ENCODE assay signal across 26 cellular contexts in genomic region chr3:113218011-113218678, GRCh38. TPM values are rescaled to one million over a fixed set of nuclear protein-coding genes. Genes with fewer than 3 reads are reported as not detected.
DNase-seq lines count a peak whose midpoint lies in the region; ATAC-seq, FAIRE-seq and TF ChIP-seq lines count a peak whose summit lies in the region.
"Had no signal": no experiment of that assay in that cellular context is flagged by ENCODE, and none has a peak within 500 bp of the region (broad histone marks: within the 10 kb centered on the region; RNA-seq: fewer than 3 reads in every experiment).

No MANE protein-coding gene starts in this region.

- no peak overlapping the region for H2AFZ ChIP-seq in HepG2 (ENCODE audit: low read length)
- H2AFZ ChIP-seq: PC-9 had no signal

- H3K36me3 ChIP-seq in HepG2 (replicated peaks in 1 of 2; ENCODE audit: control insufficient read depth in 1 of 2, insufficient read depth in 2 of 2, low read length in 2 of 2) (no peaks in the 10 kb centered on the region), right lobe of liver (no peaks in the 10 kb centered on the region), sigmoid colon (peaks cover 3 to 64% (median 21%) of the 10 kb centered on the region in 4 donors)
- H3K36me3 ChIP-seq: MG63 had no signal

- FAIRE-seq in HepG2 (lab: Jason Lieb, UNC): peak; percentile 18
- FAIRE-seq: G401.6, GM12892, HTR-8/SVneo had no signal

- BruUV-seq in HepG2 (replicated peaks; lab: Mats Ljungman, UMichigan): no TSS peak

- POLR2A ChIA-PET in HepG2 (lab: Yijun Ruan, JAX) (no interaction called here), HEK293T (lab: Yijun Ruan, JAX) (interaction anchor here (1.0 kb wide), 1 partner anchor 199 kb away, joined by 3 read pairs; a partner anchor contains a TSS)

- H3K27ac ChIP-seq in HepG2 (ENCODE audit: extremely low read length, insufficient read depth, low read length) (no peak overlapping the region), right lobe of liver (no peak overlapping the region), sigmoid colon (peak overlapping the region; percentile 9 to 97 (median 24))
- H3K27ac ChIP-seq: PC-9 had no signal

- H3K79me2 ChIP-seq in HepG2 (ENCODE audit: insufficient read depth, low read length): no peaks in the 10 kb centered on the region

- CTCF ChIA-PET in HepG2 (lab: Yijun Ruan, JAX; ENCODE audit: low intra/inter-chr PET ratio, low total read pairs) (no interaction called here), HEK293T (lab: Yijun Ruan, JAX) (no interaction called here)

- TF ChIP-seq EP300 in HepG2 (IDR thresholded peaks at IDR 0.05; ENCODE audit: low read depth in 2 of 2, low read length in 2 of 2) (no peak), HepG2 (CRISPR knock-in tag; IDR thresholded peaks at IDR 0.05; ENCODE audit: borderline replicate concordance) (no peak), sigmoid colon (IDR thresholded peaks at IDR 0.05) (no peak)

- WGBS in HepG2 (ENCODE audit: low lambda C conversion rate): 26% methylated on average over 7 of the region's 10 CpGs
- WGBS in right lobe of liver (ENCODE audit: insufficient coverage, low coverage, low lambda C conversion rate, missing lambda C conversion rate): 57% methylated on average over 9 of the region's 10 CpGs
- 77 to 85% methylated on average over 10 of the region's 10 CpGs for WGBS in sigmoid colon, 2 donors

- H3K9ac ChIP-seq in HepG2 (ENCODE audit: insufficient read depth, low read depth, low read length): no peak overlapping the region
- H3K9ac ChIP-seq: SK-N-SH had no signal

- H3K4me3 ChIP-seq in HepG2 (replicated peaks in 1 of 3; ENCODE audit: insufficient read depth in 1 of 3, low read depth in 2 of 3, low read length in 3 of 3): no peak overlapping the region
- H3K4me3 ChIP-seq in right lobe of liver: no peak overlapping the region
- H3K4me3 ChIP-seq in sigmoid colon: no peak overlapping the region
- H3K4me3 ChIP-seq: MG63, PC-9 had no signal

- TF ChIP-seq POLR2A in HepG2 (IDR thresholded peaks at IDR 0.05; ENCODE audit: insufficient read depth in 1 of 2, low read depth in 2 of 2, low read length in 2 of 2): no peak
- TF ChIP-seq POLR2A in right lobe of liver (IDR thresholded peaks at IDR 0.05): no peak
- TF ChIP-seq POLR2A in sigmoid colon (IDR thresholded peaks at IDR 0.05): no peak

- in situ Hi-C loops in HepG2 (cut with HindIII; ENCODE audit: extremely low pct_ligation_motif_present, low pct_unique_long_range_greater_than_20kb): no loop called here

- TF ChIP-seq CTCF in HepG2 (CRISPR knock-in tag; IDR thresholded peaks at IDR 0.05) (no peak), right lobe of liver (IDR thresholded peaks at IDR 0.05) (no peak), sigmoid colon (IDR thresholded peaks at IDR 0.05) (no peak)

- intact Hi-C loops in HepG2 (cut with micrococcal nuclease; ENCODE audit: unreplicated experiment): no loop called here
- intact Hi-C loops in right lobe of liver (cut with DNase I): no loop called here
- intact Hi-C loops in sigmoid colon (cut with DNase I): no loop called here

- H3K27me3 ChIP-seq in HepG2 (ENCODE audit: control insufficient read depth in 1 of 2, insufficient read depth in 2 of 2, low read length in 2 of 2): peaks cover 2 to 55% of the 10 kb centered on the region in 2 experiments; a peak in 3 of 5 replicates
- no peaks in the 10 kb centered on the region for H3K27me3 ChIP-seq in right lobe of liver
- H3K27me3 ChIP-seq in sigmoid colon: no peaks in the 10 kb centered on the region
- H3K27me3 ChIP-seq: MG63 had no signal

- DNase-seq in HepG2 (ENCODE audit: low spot score) (peak; percentile 23), right lobe of liver (no peak), foreskin melanocyte (peak; percentile 66), sigmoid colon (no peak), NCI-H526 (lab: John Stamatoyannopoulos, UW) (no peak), DMS 273 (lab: John Stamatoyannopoulos, UW; ENCODE audit: unreplicated experiment) (no peak), NCI-H748 treated with DMSO at 0.1 percent for 48 hours (lab: John Stamatoyannopoulos, UW) (no peak), HEK293T (ENCODE audit: extremely low spot score) (no peak)
- DNase-seq: 8988T; AML-193; C1 segment of cervical spinal cord; CD8-positive, alpha-beta T cell; IMR-90; MG63; NCI-H1048; NCI-H1417 treated with DMSO at 0.1 percent for 48 hours; NCI-H187; NCI-H446 treated with DMSO at 0.1 percent for 48 hours; NCI-H69; PC-9; RPMI8226; SHP77; SK-N-SH had no signal

- ATAC-seq in HepG2 (peak; percentile 91), right lobe of liver (no peak)
- ATAC-seq: CD8-positive, alpha-beta T cell had no signal

- H3K4me2 ChIP-seq in HepG2 (ENCODE audit: low read depth, low read length): peak overlapping the region; percentile 53
- H3K4me2 ChIP-seq: PC-9, SK-N-SH had no signal

- TF ChIP-seq RAD21 in HepG2 (CRISPR knock-in tag; IDR thresholded peaks at IDR 0.05): no peak

- no peaks in the 10 kb centered on the region for H4K20me1 ChIP-seq in HepG2 (ENCODE audit: insufficient read depth, low read length)

- no peaks in the 10 kb centered on the region for H3K9me3 ChIP-seq in HepG2 (ENCODE audit: low read length)
- no peaks in the 10 kb centered on the region for H3K9me3 ChIP-seq in right lobe of liver
- H3K9me3 ChIP-seq in sigmoid colon: no peaks in the 10 kb centered on the region
- H3K9me3 ChIP-seq: MG63, SK-N-SH had no signal

- H3K4me1 ChIP-seq in HepG2 (ENCODE audit: insufficient read depth, low read length) (peaks cover 14% of the 10 kb centered on the region), right lobe of liver (no peaks in the 10 kb centered on the region), sigmoid colon (peaks cover 0 to 88% (median 79%) of the 10 kb centered on the region in 4 donors)

TF ChIP-seq in HepG2, 621 proteins besides CTCF, POLR2A, EP300 and RAD21 (continues in another document):
- TF ChIP-seq ZMYM4 (CRISPR knock-in tag; IDR thresholded peaks at IDR 0.05): 0 out of 2 replicates have a peak, but pooled peaks have one; percentile 31
- no peak for TF ChIP-seq MYNN (CRISPR knock-in tag; IDR thresholded peaks at IDR 0.05; ENCODE audit: low read depth)

TF ChIP-seq in HEK293T, 16 proteins besides CTCF, POLR2A, EP300 and RAD21:
- TF ChIP-seq CTBP1 (IDR thresholded peaks at IDR 0.05; ENCODE audit: borderline replicate concordance): no peak
- TF ChIP-seq PKNOX1 (IDR thresholded peaks at IDR 0.05): no peak
- TF ChIP-seq TARDBP (IDR thresholded peaks at IDR 0.05): no peak
- TF ChIP-seq ARNT (IDR thresholded peaks at IDR 0.05): no peak
- TF ChIP-seq FOXK2 (IDR thresholded peaks at IDR 0.05): no peak
- no peak for TF ChIP-seq LEF1 (IDR thresholded peaks at IDR 0.05; ENCODE audit: borderline replicate concordance)
- TF ChIP-seq ZNF384 (IDR thresholded peaks at IDR 0.05): no peak
- TF ChIP-seq FOXM1 (IDR thresholded peaks at IDR 0.05; ENCODE audit: borderline replicate concordance): no peak
- TF ChIP-seq SUZ12 (IDR thresholded peaks at IDR 0.05): no peak
- no peak for TF ChIP-seq BHLHE40 (IDR thresholded peaks at IDR 0.05; ENCODE audit: borderline replicate concordance)
- TF ChIP-seq HDGF (IDR thresholded peaks at IDR 0.05; ENCODE audit: borderline replicate concordance): no peak
- TF ChIP-seq L3MBTL2 (conservative IDR thresholded peaks at IDR 0.05): no peak
- TF ChIP-seq FOXA1 (IDR thresholded peaks at IDR 0.05): no peak
- no peak for TF ChIP-seq SP1 (IDR thresholded peaks at IDR 0.05)
- TF ChIP-seq ELF4 (IDR thresholded peaks at IDR 0.05): no peak

RNA-seq across cellular contexts. Expression of gene BOC, which starts 6.8 kb away (rescaled TPM):
- total RNA-seq in HepG2 (2016; rRNA removed; fragmentation: Illumina TruSeq; extraction: Trizol) (not detected in 2 replicates), right lobe of liver (under 1 TPM; 0.22 to 0.86 (median 0.49) TPM), sigmoid colon (100 to 1,000 TPM in 2 of 4 donors, 10 to 100 TPM in 2; 80.3 to 122 (median 103) TPM)
- total RNA-seq in HepG2 (2016; cell fraction: cytosol; rRNA removed; fragmentation: Illumina TruSeq; extraction: Trizol; ENCODE audit: low read depth): not detected in 2 replicates
- not detected in 2 replicates for total RNA-seq in HepG2 (2016; cell fraction: insoluble cytoplasmic fraction; rRNA removed; fragmentation: Illumina TruSeq; extraction: Trizol)
- total RNA-seq in HepG2 (2016; cell fraction: membrane; rRNA removed; fragmentation: Illumina TruSeq; extraction: Trizol): not detected in 2 replicates
- not detected in 2 replicates for total RNA-seq in HepG2 (2016; cell fraction: nucleus; rRNA removed; fragmentation: Illumina TruSeq; extraction: Trizol)
- polyA plus RNA-seq in HepG2 (2011; rRNA removed) (0.04 TPM in 1 of 2 replicates, not detected in the other), sigmoid colon (10 to 100 TPM in 1 of 3 donors, 1 to 10 TPM in 2; 1.6 to 10.6 (median 4.2) TPM)
- polyA plus RNA-seq in HepG2 (2011; cell fraction: cytosol; rRNA removed): 0.08 TPM in 1 of 2 replicates, not detected in the other
- 0.03 and 0.05 TPM in 2 replicates for polyA plus RNA-seq in HepG2 (2011; cell fraction: nucleus; rRNA removed)
- not detected in 2 replicates for polyA plus RNA-seq in HepG2 (2012)
- polyA plus RNA-seq in HepG2 (2016; cell fraction: cytosol; fragmentation: Illumina TruSeq; extraction: Trizol; ENCODE audit: low read depth): not detected in 2 replicates
- polyA plus RNA-seq in HepG2 (2016; cell fraction: insoluble cytoplasmic fraction; fragmentation: Illumina TruSeq; extraction: Trizol; ENCODE audit: low read depth): not detected in 2 replicates
- not detected in 2 replicates for polyA plus RNA-seq in HepG2 (2016; cell fraction: membrane; fragmentation: Illumina TruSeq; extraction: Trizol; ENCODE audit: low read depth)
- polyA plus RNA-seq in HepG2 (2016; cell fraction: nucleus; fragmentation: Illumina TruSeq; extraction: Trizol; ENCODE audit: insufficient read depth, low read depth): not detected in 2 replicates
- 0.30 TPM in 1 of 2 replicates, not detected in the other for polyA minus RNA-seq in HepG2 (2011; rRNA and poly(A)+ RNA removed; ENCODE audit: low replicate concordance)
- not detected in 2 replicates for polyA minus RNA-seq in HepG2 (2011; cell fraction: cytosol; rRNA and poly(A)+ RNA removed)
- 0.39 TPM in 1 of 2 replicates, not detected in the other for polyA minus RNA-seq in HepG2 (2011; cell fraction: nucleus; rRNA and poly(A)+ RNA removed)
- total RNA-seq: CD8-positive, alpha-beta T cell had no signal

Comparison
In these comparisons a context has a peak if more than half of its experiments do, and no peak if none do; other contexts are left out.
1. DNase-seq: peak in HepG2 (single experiment) and foreskin melanocyte (single experiment); none in right lobe of liver (0 of 3), sigmoid colon (single experiment), NCI-H526 (0 of 2), DMS 273 (single experiment), NCI-H748 treated with DMSO at 0.1 percent for 48 hours (single experiment) and HEK293T (single experiment).
2. H3K27ac ChIP-seq: peak in sigmoid colon (4 of 4); none in HepG2 (single experiment) and right lobe of liver (0 of 3).
3. RNA of gene BOC, which starts 6.8 kb away (total RNA-seq): 80.3 to 122 TPM in sigmoid colon; 0.22 to 0.86 TPM in right lobe of liver and not detected in HepG2; every median in the first group is over 10 times any median in the second.